In the genomic region with DNA sequence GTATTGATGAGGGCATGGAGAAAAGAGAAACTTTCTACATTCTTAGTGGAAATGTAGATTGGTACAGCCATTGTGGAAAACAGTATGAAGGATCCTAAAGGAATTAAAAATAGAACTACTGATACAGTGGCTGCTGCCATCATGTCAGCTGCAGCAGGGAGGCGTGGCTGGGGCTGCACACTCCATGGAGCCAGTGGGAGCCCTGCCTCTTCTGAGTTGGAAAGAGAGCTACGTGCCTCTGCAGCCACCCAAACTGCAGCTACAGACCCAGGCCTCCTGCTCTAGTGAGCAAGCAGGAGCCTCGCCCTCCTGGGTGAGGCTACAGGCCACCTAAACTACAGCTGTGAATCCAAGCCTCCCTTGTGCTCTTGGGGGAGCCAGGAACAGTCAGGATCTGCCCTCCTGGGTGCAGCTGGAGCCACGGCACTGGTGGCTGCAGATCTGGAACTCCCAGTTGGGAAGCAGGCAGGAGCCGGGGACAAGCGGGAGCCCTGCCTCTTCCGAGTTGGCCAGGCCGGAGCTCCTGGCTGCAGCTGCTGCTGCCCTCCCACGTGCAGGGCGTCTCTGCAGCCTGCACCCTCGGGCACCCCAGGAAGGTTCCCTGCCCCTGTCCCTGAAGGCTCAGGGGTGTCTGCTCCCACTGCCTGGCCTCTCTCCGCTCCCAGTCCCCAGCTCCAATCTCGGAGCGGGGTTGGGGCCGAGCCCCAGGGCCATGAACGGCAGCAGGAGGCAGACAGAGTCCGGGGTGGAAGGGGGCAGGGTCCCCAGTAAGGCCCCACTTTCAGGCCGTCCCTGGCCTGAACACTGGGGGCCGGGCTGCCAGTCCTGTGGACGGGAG, we compare ENCODE assay signal across 15 cellular contexts.
DNase-seq lines count a peak whose midpoint lies in the region; ATAC-seq and TF ChIP-seq lines count a peak whose summit lies in the region.
"Had no signal": no experiment of that assay in that cellular context is flagged by ENCODE, and none has a peak within 500 bp of the region (broad histone marks: within the 10 kb centered on the region; RNA-seq: fewer than 3 reads in every experiment).

No MANE protein-coding gene starts in this region.

- H3K9ac ChIP-seq in mesenchymal stem cell (ENCODE audit: low read length) = no peak overlapping the region

- 85% methylated on average over 19 of the region's 20 CpGs for WGBS in mesenchymal stem cell

- no peak overlapping the region for H4K91ac ChIP-seq in mesenchymal stem cell (ENCODE audit: low read length)

- TF ChIP-seq CTCF in cardiac muscle cell (IDR thresholded peaks at IDR 0.05; ENCODE audit: low read depth, low read length) (no peak), upper lobe of right lung (IDR thresholded peaks at IDR 0.05) (no peak)

- H3K4me3 ChIP-seq in cardiac muscle cell = no peak overlapping the region
- H3K4me3 ChIP-seq in mesenchymal stem cell (ENCODE audit: insufficient read depth in 1 of 2, low read depth in 1 of 2, low read length in 2 of 2) = no peak overlapping the region
- no peak overlapping the region for H3K4me3 ChIP-seq in upper lobe of right lung
- H3K4me3 ChIP-seq: PC-9 had no signal

- no peak overlapping the region for H3K4me2 ChIP-seq in mesenchymal stem cell (ENCODE audit: low read length, poor library complexity, severe bottlenecking)
- H3K4me2 ChIP-seq: PC-9 had no signal

- peak overlapping the region; percentile 38 for H3K27ac ChIP-seq in cardiac muscle cell
- no peak overlapping the region for H3K27ac ChIP-seq in mesenchymal stem cell (ENCODE audit: low read length, poor library complexity, severe bottlenecking)
- H3K27ac ChIP-seq in upper lobe of right lung = no peak overlapping the region
- H3K27ac ChIP-seq: PC-9 had no signal

- H3K27me3 ChIP-seq in cardiac muscle cell = no peaks in the 10 kb centered on the region
- H3K27me3 ChIP-seq in mesenchymal stem cell (ENCODE audit: control insufficient read depth in 1 of 2, insufficient read depth in 1 of 2, low read length in 2 of 2) = no peaks in the 10 kb centered on the region
- no peaks in the 10 kb centered on the region for H3K27me3 ChIP-seq in upper lobe of right lung

- no peaks in the 10 kb centered on the region for H3K79me1 ChIP-seq in mesenchymal stem cell (replicated peaks; ENCODE audit: low read length, poor library complexity, severe bottlenecking)

- ATAC-seq in upper lobe of right lung = peak; percentile 15
- no peak for ATAC-seq in HG03139 (IDR thresholded peaks at IDR 0.05; ENCODE audit: unreplicated experiment)
- ATAC-seq in GM21825 (IDR thresholded peaks at IDR 0.05; ENCODE audit: unreplicated experiment) = no peak
- ATAC-seq: SK-N-SH treated with all-trans-retinoic acid at 6 μM for 48 hours had no signal

- no peak overlapping the region for H3K18ac ChIP-seq in mesenchymal stem cell (ENCODE audit: low read depth in 1 of 2, low read length in 2 of 2)

- H3K36me3 ChIP-seq in cardiac muscle cell = no peaks in the 10 kb centered on the region
- no peaks in the 10 kb centered on the region for H3K36me3 ChIP-seq in mesenchymal stem cell (ENCODE audit: control insufficient read depth in 1 of 2, insufficient read depth in 2 of 2, low read depth in 1 of 2, low read length in 2 of 2)
- H3K36me3 ChIP-seq in upper lobe of right lung = no peaks in the 10 kb centered on the region

- H2BK12ac ChIP-seq in mesenchymal stem cell (ENCODE audit: low read length in 2 of 2) = no peak overlapping the region

- intact Hi-C loops in upper lobe of right lung (cut with DNase I) = no loop called here

- peak; percentile 34 for DNase-seq in SK-N-DZ (ENCODE audit: low spot score)
- DNase-seq in cardiac muscle cell (ENCODE audit: low read depth in 1 of 2, low spot score in 1 of 2) = peak in 1 of 2 donors; percentile 53
- DNase-seq in mesenchymal stem cell = no peak
- no peak for DNase-seq in upper lobe of right lung
- DNase-seq in H4 (ENCODE audit: low spot score) = no peak
- DNase-seq: COR-L47, HCEC 1CT, KG1, NCI-H1436, NCI-H2029, NCI-H510A treated with DMSO at 0.1 percent for 48 hours, PC-9 had no signal

- no peak overlapping the region for H2AFZ ChIP-seq in mesenchymal stem cell (ENCODE audit: low read depth, low read length)
- H2AFZ ChIP-seq: PC-9 had no signal

- H2BK15ac ChIP-seq in mesenchymal stem cell (ENCODE audit: low read depth, poor library complexity, severe bottlenecking) = no peak overlapping the region

- H2AK5ac ChIP-seq in mesenchymal stem cell (ENCODE audit: low read length, severe bottlenecking) = peak overlapping the region; percentile 6

- peak overlapping the region in 1 of 2 experiments; percentile 44 for H3K14ac ChIP-seq in mesenchymal stem cell (ENCODE audit: low read length in 2 of 2)

- H3K9me3 ChIP-seq in cardiac muscle cell (ENCODE audit: low read depth) (no peaks in the 10 kb centered on the region), mesenchymal stem cell (ENCODE audit: control insufficient read depth, low read length) (no peaks in the 10 kb centered on the region), upper lobe of right lung (no peaks in the 10 kb centered on the region)

- H2BK5ac ChIP-seq in mesenchymal stem cell (ENCODE audit: low read depth, low read length, poor library complexity, severe bottlenecking) = no peak overlapping the region

- no peak overlapping the region for H3K4ac ChIP-seq in mesenchymal stem cell (ENCODE audit: low read depth in 1 of 2, low read length in 2 of 2)

- peaks cover 26% of the 10 kb centered on the region for H3K4me1 ChIP-seq in cardiac muscle cell (ENCODE audit: low read depth)
- peaks cover 7% of the 10 kb centered on the region for H3K4me1 ChIP-seq in mesenchymal stem cell (ENCODE audit: control insufficient read depth, insufficient read depth, low read depth, low read length)
- H3K4me1 ChIP-seq in upper lobe of right lung = no peaks in the 10 kb centered on the region

- no peak overlapping the region for H2BK120ac ChIP-seq in mesenchymal stem cell (ENCODE audit: low read depth, low read length)

- no peak overlapping the region for H3K23ac ChIP-seq in mesenchymal stem cell (ENCODE audit: low read length in 2 of 2)

- H4K8ac ChIP-seq in mesenchymal stem cell (ENCODE audit: low read length) = peak overlapping the region; percentile 27
